ENCODE assay signal across 1 cellular context in the genomic region with DNA sequence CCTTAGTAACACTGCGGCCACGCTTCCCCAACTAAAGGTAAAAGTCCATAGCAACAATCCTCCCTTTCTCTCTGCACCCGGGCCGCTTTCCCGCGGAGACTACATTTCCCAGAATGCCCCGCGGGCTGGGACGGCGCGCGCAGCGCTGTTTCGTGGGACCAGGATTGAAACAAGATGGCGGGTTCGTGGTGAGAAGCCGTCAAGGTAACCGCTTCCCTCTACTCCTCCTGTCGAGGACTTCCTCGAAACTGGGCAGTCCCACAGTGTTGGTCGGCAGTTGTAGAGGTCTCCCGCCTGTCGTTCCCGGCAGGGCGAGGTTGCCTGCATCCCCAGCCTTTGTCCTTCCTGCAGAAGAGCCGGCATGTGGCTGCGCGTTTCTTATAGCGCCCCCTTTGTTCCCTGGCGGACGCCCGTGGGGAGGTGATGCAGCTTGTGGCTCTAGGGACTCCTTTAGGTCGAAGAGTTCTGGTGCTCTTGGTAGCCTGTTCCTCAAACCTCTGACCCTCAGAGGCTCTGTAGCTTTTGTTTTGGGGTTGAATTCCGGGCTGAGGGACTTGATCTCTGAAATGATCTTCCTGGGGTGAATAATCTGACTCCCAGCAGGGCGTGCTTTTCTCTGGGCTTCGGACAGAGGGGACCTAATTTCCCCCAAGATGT.
A peak's percentile ranks its signal among the peaks of the same experiment; 100 is the strongest.
TF ChIP-seq lines count a peak whose summit lies in the region.

Gene MRPL42, plus strand, starts transcription at position 164 of the 657 bp plus-strand sequence. CDS start 1,772 bp downstream, outside the sequence.

TF ChIP-seq in HEK293, 187 proteins besides CTCF, POLR2A, EP300 and RAD21 (continued from another document):
- TF ChIP-seq ZBTB11 (tag by site-specific recombination; conservative IDR thresholded peaks at IDR 0.05; ENCODE audit: low read depth) (peak; percentile 54), PRDM1 (tag by site-specific recombination; IDR thresholded peaks at IDR 0.05) (peak; percentile 68), ZNF558 (tag by site-specific recombination; IDR thresholded peaks at IDR 0.05) (0 out of 2 replicates have a peak, but pooled peaks have one; percentile 6), ZBTB8A (tag by site-specific recombination; IDR thresholded peaks at IDR 0.05) (peak; percentile 77), ZNF202 (tag by site-specific recombination; IDR thresholded peaks at IDR 0.05; ENCODE audit: borderline replicate concordance) (no peak), ZNF341 (tag by site-specific recombination; IDR thresholded peaks at IDR 0.05; ENCODE audit: low read depth) (peak; percentile 76), ZNF211 (tag by site-specific recombination; IDR thresholded peaks at IDR 0.05; ENCODE audit: low read depth) (no peak), ZNF501 (tag by site-specific recombination; IDR thresholded peaks at IDR 0.05) (peak; percentile 96), ZNF777 (tag by site-specific recombination; IDR thresholded peaks at IDR 0.05; ENCODE audit: borderline replicate concordance) (peak; percentile 99), ZNF76 (tag by site-specific recombination; IDR thresholded peaks at IDR 0.05; ENCODE audit: borderline replicate concordance, low read depth) (peak; percentile 92), ZNF335 (tag by site-specific recombination; conservative IDR thresholded peaks at IDR 0.05) (peak; percentile 90), ZNF692 (tag by site-specific recombination; IDR thresholded peaks at IDR 0.05) (peak; percentile 85), ZNF785 (tag by site-specific recombination; IDR thresholded peaks at IDR 0.05) (no peak), YY2 (tag by site-specific recombination; IDR thresholded peaks at IDR 0.05) (peak; percentile 88), ZNF24 (tag by site-specific recombination; IDR thresholded peaks at IDR 0.05) (peak; percentile 66)
- TF ChIP-seq, protein P1, sequence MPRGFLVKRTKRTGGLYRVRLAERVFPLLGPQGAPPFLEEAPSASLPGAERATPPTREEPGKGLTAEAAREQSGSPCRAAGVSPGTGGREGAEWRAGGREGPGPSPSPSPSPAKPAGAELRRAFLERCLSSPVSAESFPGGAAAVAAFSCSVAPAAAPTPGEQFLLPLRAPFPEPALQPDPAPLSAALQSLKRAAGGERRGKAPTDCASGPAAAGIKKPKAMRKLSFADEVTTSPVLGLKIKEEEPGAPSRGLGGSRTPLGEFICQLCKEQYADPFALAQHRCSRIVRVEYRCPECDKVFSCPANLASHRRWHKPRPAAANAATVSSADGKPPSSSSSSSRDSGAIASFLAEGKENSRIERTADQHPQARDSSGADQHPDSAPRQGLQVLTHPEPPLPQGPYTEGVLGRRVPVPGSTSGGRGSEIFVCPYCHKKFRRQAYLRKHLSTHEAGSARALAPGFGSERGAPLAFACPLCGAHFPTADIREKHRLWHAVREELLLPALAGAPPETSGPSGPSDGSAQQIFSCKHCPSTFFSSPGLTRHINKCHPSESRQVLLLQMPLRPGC (tag by site-specific recombination; IDR thresholded peaks at IDR 0.05): peak; percentile 63; the same call in 1 of the 2 replicates
- TF ChIP-seq, protein P2, sequence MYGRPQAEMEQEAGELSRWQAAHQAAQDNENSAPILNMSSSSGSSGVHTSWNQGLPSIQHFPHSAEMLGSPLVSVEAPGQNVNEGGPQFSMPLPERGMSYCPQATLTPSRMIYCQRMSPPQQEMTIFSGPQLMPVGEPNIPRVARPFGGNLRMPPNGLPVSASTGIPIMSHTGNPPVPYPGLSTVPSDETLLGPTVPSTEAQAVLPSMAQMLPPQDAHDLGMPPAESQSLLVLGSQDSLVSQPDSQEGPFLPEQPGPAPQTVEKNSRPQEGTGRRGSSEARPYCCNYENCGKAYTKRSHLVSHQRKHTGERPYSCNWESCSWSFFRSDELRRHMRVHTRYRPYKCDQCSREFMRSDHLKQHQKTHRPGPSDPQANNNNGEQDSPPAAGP (tag by site-specific recombination; IDR thresholded peaks at IDR 0.05): peak; percentile 66; the same call in 1 of the 2 replicates
- TF ChIP-seq, protein P3, sequence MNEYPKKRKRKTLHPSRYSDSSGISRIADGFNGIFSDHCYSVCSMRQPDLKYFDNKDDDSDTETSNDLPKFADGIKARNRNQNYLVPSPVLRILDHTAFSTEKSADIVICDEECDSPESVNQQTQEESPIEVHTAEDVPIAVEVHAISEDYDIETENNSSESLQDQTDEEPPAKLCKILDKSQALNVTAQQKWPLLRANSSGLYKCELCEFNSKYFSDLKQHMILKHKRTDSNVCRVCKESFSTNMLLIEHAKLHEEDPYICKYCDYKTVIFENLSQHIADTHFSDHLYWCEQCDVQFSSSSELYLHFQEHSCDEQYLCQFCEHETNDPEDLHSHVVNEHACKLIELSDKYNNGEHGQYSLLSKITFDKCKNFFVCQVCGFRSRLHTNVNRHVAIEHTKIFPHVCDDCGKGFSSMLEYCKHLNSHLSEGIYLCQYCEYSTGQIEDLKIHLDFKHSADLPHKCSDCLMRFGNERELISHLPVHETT (tag by site-specific recombination; IDR thresholded peaks at IDR 0.05): 0 out of 2 replicates have a peak, but pooled peaks have one; percentile 76
